In the genomic region with DNA sequence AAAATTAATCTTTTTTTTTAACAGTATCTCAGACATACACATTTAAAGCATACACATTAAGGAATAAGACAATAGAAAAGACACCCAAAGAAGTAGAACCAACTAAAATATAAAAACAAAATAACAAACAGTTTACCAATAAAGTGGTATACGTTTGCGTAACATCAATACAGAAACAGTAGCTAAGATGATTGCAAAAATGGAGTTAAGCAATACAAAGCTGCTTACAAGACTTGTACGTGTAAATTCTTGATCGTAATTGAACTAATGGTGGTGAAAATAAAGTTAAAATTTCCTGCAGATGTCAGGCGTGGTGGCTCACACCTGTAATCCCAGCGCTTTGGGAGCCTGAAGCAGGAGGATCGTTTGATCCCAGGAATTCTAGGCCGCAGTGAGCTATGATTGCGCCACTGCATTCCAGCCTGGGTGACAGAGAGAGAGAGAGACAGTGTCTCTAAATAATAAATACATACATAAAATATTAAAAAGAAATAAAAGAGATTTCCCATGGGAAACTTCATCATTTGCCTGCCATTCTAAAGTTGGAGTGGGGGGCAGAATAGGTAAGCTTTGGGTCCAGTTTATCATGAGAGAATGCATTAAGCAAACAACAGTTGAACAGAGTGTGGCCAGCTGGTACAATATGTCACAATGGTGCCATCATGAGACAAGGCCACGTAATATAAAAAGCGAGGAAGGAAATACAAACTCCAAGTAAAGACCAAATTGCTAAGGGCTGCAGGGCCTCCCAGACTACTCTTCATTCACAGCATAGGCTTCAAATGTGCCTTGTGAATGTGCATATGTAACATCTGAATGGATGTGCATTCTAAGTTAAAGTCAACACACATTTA, we compare ENCODE assay signal across 18 cellular contexts. TPM values are rescaled to one million over a fixed set of nuclear protein-coding genes. Genes with fewer than 3 reads are reported as not detected.
DNase-seq lines count a peak whose midpoint lies in the region; ATAC-seq and TF ChIP-seq lines count a peak whose summit lies in the region.
"Had no signal": no experiment of that assay in that cellular context is flagged by ENCODE, and none has a peak within 500 bp of the region (broad histone marks: within the 10 kb centered on the region; RNA-seq: fewer than 3 reads in every experiment).

No MANE protein-coding gene starts in this region.

- H3K4ac ChIP-seq in trophoblast cell (ENCODE audit: low read depth, low read length): no peak overlapping the region

- H3K4me2 ChIP-seq in GM23338 (no peak overlapping the region), trophoblast cell (ENCODE audit: low read length) (no peak overlapping the region)

- H4K20me1 ChIP-seq in GM23338 (replicated peaks; ENCODE audit: insufficient read depth): no peaks in the 10 kb centered on the region
- H4K20me1 ChIP-seq: BLaER1 treated with 17β-estradiol and CSF1 and Interleukin-3, amounts not matched to agents 10 nM and 100 nM had no signal

- no peak overlapping the region for H3K4me3 ChIP-seq in GM23338
- H3K4me3 ChIP-seq in cardiac fibroblast (replicated peaks in 1 of 2; ENCODE audit: low read depth in 2 of 2, low read length in 2 of 2): no peak overlapping the region
- H3K4me3 ChIP-seq in trophoblast cell (ENCODE audit: low read depth, low read length): no peak overlapping the region
- H3K4me3 ChIP-seq in stomach: no peak overlapping the region
- H3K4me3 ChIP-seq: BLaER1 treated with 17β-estradiol and CSF1 and Interleukin-3, amounts not matched to agents 10 nM and 100 nM; cardiac muscle cell had no signal

- no CpG with 5 or more reads among the region's 11 CpGs for WGBS in trophoblast cell (ENCODE audit: extremely low coverage, insufficient coverage, insufficient read length)
- WGBS in stomach, 5 donors: 84 to 89% (median 85%) methylated on average over 11 of the region's 11 CpGs

- H3K9me2 ChIP-seq in GM23338 (ENCODE audit: insufficient read depth): no peaks in the 10 kb centered on the region

- H2AFZ ChIP-seq in GM23338 (0 out of 2 replicates have a peak overlapping the region, but pooled peaks have one; percentile 53), trophoblast cell (ENCODE audit: insufficient read depth, low read length, poor library complexity) (no peak overlapping the region)

- no peaks in the 10 kb centered on the region for H3K4me1 Mint-ChIP-seq in GM23338

- peak overlapping the region; percentile 33 for H2BK5ac ChIP-seq in trophoblast cell (ENCODE audit: low read depth, low read length, poor library complexity)

- peak overlapping the region; percentile 18 for H4K91ac ChIP-seq in trophoblast cell (ENCODE audit: low read depth, low read length)

- TF ChIP-seq EP300 in stomach (IDR thresholded peaks at IDR 0.05): no peak

- peak overlapping the region; percentile 9 for H2BK12ac ChIP-seq in trophoblast cell (ENCODE audit: low read length)

- H3K27ac ChIP-seq in GM23338 (ENCODE audit: low read depth) (no peak overlapping the region), trophoblast cell (ENCODE audit: low read depth, low read length) (no peak overlapping the region), stomach (peak overlapping the region in 1 of 5 donors; percentile 36)
- H3K27ac ChIP-seq: cardiac muscle cell had no signal

- peaks cover 24% of the 10 kb centered on the region for H3K27me3 ChIP-seq in GM23338 (ENCODE audit: insufficient read depth)
- no peaks in the 10 kb centered on the region for H3K27me3 ChIP-seq in trophoblast cell (ENCODE audit: insufficient read depth, low read length)
- no peaks in the 10 kb centered on the region for H3K27me3 ChIP-seq in stomach
- H3K27me3 ChIP-seq: BLaER1 treated with 17β-estradiol and CSF1 and Interleukin-3, amounts not matched to agents 10 nM and 100 nM had no signal

- no peak for DNase-seq in GM23338 (ENCODE audit: low spot score)
- DNase-seq in MV-4-11 (lab: John Stamatoyannopoulos, UW): peak; percentile 55
- DNase-seq in cardiac fibroblast (ENCODE audit: low read depth in 2 of 2): peak; percentile 20 to 24
- peak; percentile 62 to 75 for DNase-seq in trophoblast cell
- no peak for DNase-seq in stomach
- DNase-seq: activated CD4-positive, CD25-positive, alpha-beta regulatory T cell; effector memory CD4-positive, alpha-beta T cell; islet precursor cell; NCI-H2029 treated with DMSO at 0.1 percent for 48 hours; NCI-H510A treated with DMSO at 0.1 percent for 48 hours; RPMI8226; stimulated activated CD4-positive, alpha-beta T cell treated with anti-CD3 and anti-CD28 coated beads, Interleukin-4, amount 100 ng/mL, for 24 hours had no signal

- no peak overlapping the region for H4K12ac ChIP-seq in trophoblast cell (ENCODE audit: low read depth, low read length)

- no peaks in the 10 kb centered on the region for H3K79me2 ChIP-seq in GM23338 (replicated peaks; ENCODE audit: insufficient read depth)
- no peaks in the 10 kb centered on the region for H3K79me2 ChIP-seq in trophoblast cell (ENCODE audit: control insufficient read depth, insufficient read depth, low read length, poor library complexity)

- H3K36me3 ChIP-seq in GM23338 (ENCODE audit: insufficient read depth): no peaks in the 10 kb centered on the region
- peaks cover 0 to 1% of the 10 kb centered on the region in 2 experiments for H3K36me3 ChIP-seq in trophoblast cell (ENCODE audit: control insufficient read depth in 1 of 2, insufficient read depth in 2 of 2, low read length in 2 of 2)
- H3K36me3 ChIP-seq in stomach: no peaks in the 10 kb centered on the region
- H3K36me3 ChIP-seq: BLaER1 treated with 17β-estradiol and CSF1 and Interleukin-3, amounts not matched to agents 10 nM and 100 nM; cardiac muscle cell had no signal

- no peaks in the 10 kb centered on the region for H3K9me3 ChIP-seq in trophoblast cell (ENCODE audit: insufficient read depth, low read depth, low read length)
- H3K9me3 ChIP-seq in stomach: no peaks in the 10 kb centered on the region

- H3K18ac ChIP-seq in trophoblast cell (ENCODE audit: low read length): no peak overlapping the region

- H3K27ac Mint-ChIP-seq in GM23338: no peak overlapping the region
- H3K27ac Mint-ChIP-seq: activated T-helper 2 cell treated with anti-CD3 and anti-CD28 coated beads, Interferon-gamma antibody, Interleukin-2, Interleukin-4, amounts not matched to agents 10 μg/mL and 5 μg/mL and 100 μg/mL, durations not matched to agents 14 hours and 24 hours and 36 hours; T-helper 1 cell treated with Interleukin-12 subunit alpha and Interleukin-12 subunit beta and Interleukin-4 antibody, amounts not matched to agents 30 μg/mL and 1 μg/mL, for 36 hours had no signal

- H3K9me3 Mint-ChIP-seq in GM23338: no peaks in the 10 kb centered on the region

- no peak for ATAC-seq in GM23338
- ATAC-seq in GM18870 (IDR thresholded peaks at IDR 0.05; ENCODE audit: unreplicated experiment): no peak
- ATAC-seq in HG02798 (IDR thresholded peaks at IDR 0.05; ENCODE audit: poor library complexity, unreplicated experiment): no peak

- peak overlapping the region; percentile 8 for H3K14ac ChIP-seq in trophoblast cell (ENCODE audit: low read length)

- no peak overlapping the region for H3K4me3 Mint-ChIP-seq in GM23338
- H3K4me3 Mint-ChIP-seq: T-helper 1 cell treated with Interleukin-12 subunit alpha and Interleukin-12 subunit beta and Interleukin-4 antibody, amounts not matched to agents 30 μg/mL and 1 μg/mL, for 36 hours had no signal

- H4K8ac ChIP-seq in trophoblast cell (ENCODE audit: low read depth, low read length): no peak overlapping the region

- H3K4me1 ChIP-seq in GM23338 (ENCODE audit: insufficient read depth) (no peaks in the 10 kb centered on the region), trophoblast cell (ENCODE audit: control insufficient read depth in 1 of 2, insufficient read depth in 2 of 2, low read length in 2 of 2) (peaks cover 3% of the 10 kb centered on the region in 2 experiments), stomach (peaks cover 0 to 15% (median 4%) of the 10 kb centered on the region in 4 donors)

- TF ChIP-seq POLR2A in stomach (IDR thresholded peaks at IDR 0.05): no peak

- H3K23ac ChIP-seq in trophoblast cell (ENCODE audit: low read length): no peak overlapping the region

- peak overlapping the region; percentile 29 for H2AK5ac ChIP-seq in trophoblast cell (ENCODE audit: low read length)

- intact Hi-C loops in stomach (cut with DNase I; ENCODE audit: low total_unique reads): no loop called here

- H3F3A ChIP-seq in GM23338 (replicated peaks; ENCODE audit: low read depth): no peaks in the 10 kb centered on the region

- H3K27me3 Mint-ChIP-seq in GM23338 (ENCODE audit: insufficient read depth, low read depth, poor library complexity): peaks cover 4% of the 10 kb centered on the region

- no peak for TF ChIP-seq CTCF in GM23338 (conservative IDR thresholded peaks at IDR 0.05; ENCODE audit: low read depth in 2 of 2)
- TF ChIP-seq CTCF in cardiac fibroblast (IDR thresholded peaks at IDR 0.05; ENCODE audit: low read depth, low read length): no peak
- no peak for TF ChIP-seq CTCF in stomach (IDR thresholded peaks at IDR 0.05)

- no peaks in the 10 kb centered on the region for H3K36me3 Mint-ChIP-seq in GM23338 (ENCODE audit: low read depth)

- no peak overlapping the region for H3K9ac ChIP-seq in trophoblast cell (ENCODE audit: low read length)

- no peak overlapping the region for H2BK120ac ChIP-seq in trophoblast cell (ENCODE audit: insufficient read depth, low read length, poor library complexity)

- no peaks in the 10 kb centered on the region for H3K79me1 ChIP-seq in trophoblast cell (ENCODE audit: low read length)

TF ChIP-seq in GM23338, 12 proteins besides CTCF, POLR2A, EP300 and RAD21 (continues in another document):
- TF ChIP-seq, protein P1, sequence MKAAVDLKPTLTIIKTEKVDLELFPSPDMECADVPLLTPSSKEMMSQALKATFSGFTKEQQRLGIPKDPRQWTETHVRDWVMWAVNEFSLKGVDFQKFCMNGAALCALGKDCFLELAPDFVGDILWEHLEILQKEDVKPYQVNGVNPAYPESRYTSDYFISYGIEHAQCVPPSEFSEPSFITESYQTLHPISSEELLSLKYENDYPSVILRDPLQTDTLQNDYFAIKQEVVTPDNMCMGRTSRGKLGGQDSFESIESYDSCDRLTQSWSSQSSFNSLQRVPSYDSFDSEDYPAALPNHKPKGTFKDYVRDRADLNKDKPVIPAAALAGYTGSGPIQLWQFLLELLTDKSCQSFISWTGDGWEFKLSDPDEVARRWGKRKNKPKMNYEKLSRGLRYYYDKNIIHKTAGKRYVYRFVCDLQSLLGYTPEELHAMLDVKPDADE (IDR thresholded peaks at IDR 0.05): no peak
- no peak for TF ChIP-seq NANOG (IDR thresholded peaks at IDR 0.05; ENCODE audit: borderline replicate concordance)
- no peak for TF ChIP-seq CREB1 (CRISPR knock-in tag; IDR thresholded peaks at IDR 0.05; ENCODE audit: low read depth)
- TF ChIP-seq ZNF331 (CRISPR knock-in tag; IDR thresholded peaks at IDR 0.05; ENCODE audit: low read depth): no peak

RNA-seq across cellular contexts. Expression of a gene that starts 38.9 kb away (rescaled TPM):
- 26.7 and 30.7 TPM in 2 replicates for total RNA-seq in GM23338 (2014; rRNA removed; shearing (Covaris generic))
- 23.9 and 29.7 TPM in 2 replicates for polyA plus RNA-seq in GM23338 (2016; fragmentation: Nextera tagmentation; extraction: Ambion mirVana)
- 18.9 and 20.8 TPM in 2 replicates for polyA plus RNA-seq in trophoblast cell (2013)
- 10 to 100 TPM; 18.8 to 42.4 (median 23.9) TPM for total RNA-seq in stomach
- 10 to 100 TPM; 11.8 to 17.6 (median 12.8) TPM for polyA plus RNA-seq in stomach

Comparison
In these comparisons a context has a peak if more than half of its experiments do, and no peak if none do; other contexts are left out.
1. DNase-seq: peak in MV-4-11 (single experiment), cardiac fibroblast (2 of 2) and trophoblast cell (2 of 2); none in GM23338 (single experiment) and stomach (single experiment).